20 cellular contexts compared by ENCODE assay signal in genomic region chr10:89981891-89982290, GRCh38.
DNase-seq lines count a peak whose midpoint lies in the region; ATAC-seq, FAIRE-seq and TF ChIP-seq lines count a peak whose summit lies in the region.
"Had no signal": no experiment of that assay in that cellular context is flagged by ENCODE, and none has a peak within 500 bp of the region (broad histone marks: within the 10 kb centered on the region; RNA-seq: fewer than 3 reads in every experiment).

No MANE protein-coding gene starts in this region.

- peak; percentile 35 for FAIRE-seq in endometrium (lab: Jason Lieb, UNC)
- FAIRE-seq: kidney had no signal

- TF ChIP-seq CTCF in left lung (IDR thresholded peaks at IDR 0.05), result no peak
- no peak for TF ChIP-seq CTCF in BE2C (IDR thresholded peaks at IDR 0.05; ENCODE audit: low read depth, low read length)

- no peaks in the 10 kb centered on the region for H3K4me1 ChIP-seq in left lung
- H3K4me1 ChIP-seq in BE2C, result no peaks in the 10 kb centered on the region
- H3K4me1 ChIP-seq: adrenal gland, transverse colon had no signal

- DNase-seq in EH (ENCODE audit: low read depth) (peak; percentile 33), RPMI7951 (ENCODE audit: low read depth) (peak; percentile 43), left lung (no peak), BE2C (no peak), SIG-M5 treated with dmso at 0.1 percent for 504 hours (lab: John Stamatoyannopoulos, UW; ENCODE audit: unreplicated experiment) (no peak)
- DNase-seq: activated CD4-positive, alpha-beta T cell treated with anti-CD3 and anti-CD28 coated beads, Interleukin-2, amount 10 ng/mL, durations not matched to agents 7 days and 5 days; activated CD8-positive, alpha-beta memory T cell treated with anti-CD3 and anti-CD28 coated beads, Interleukin-2, amount 10 ng/mL, durations not matched to agents 7 days and 5 days; activated naive CD4-positive, alpha-beta T cell treated with Interleukin-2 at 50 U/mL for 16 hours; activated T-cell treated with anti-CD3 and anti-CD28 coated beads, Interleukin-2, amount 50 U/mL, for 72 hours; adrenal gland; kidney; NCI-H1417 treated with DMSO at 0.1 percent for 48 hours; NCI-H2171; NCI-H526; stimulated activated CD8-positive, alpha-beta memory T cell treated with anti-CD3 and anti-CD28 coated beads, Interleukin-4, amount 100 ng/mL, for 48 hours; T-helper 17 cell; transverse colon had no signal

- H3K27me3 ChIP-seq in left lung (no peaks in the 10 kb centered on the region), BE2C (no peaks in the 10 kb centered on the region)
- H3K27me3 ChIP-seq: adrenal gland, transverse colon had no signal

- H3K9me3 ChIP-seq in left lung (no peaks in the 10 kb centered on the region), BE2C (no peaks in the 10 kb centered on the region)
- H3K9me3 ChIP-seq: adrenal gland, transverse colon had no signal

- no peak overlapping the region for H3K27ac ChIP-seq in left lung
- H3K27ac ChIP-seq: adrenal gland, transverse colon had no signal

- ATAC-seq in left lung, result peak; percentile 35
- ATAC-seq in HG03571 (IDR thresholded peaks at IDR 0.05; ENCODE audit: unreplicated experiment), result no peak
- no peak for ATAC-seq in HG02642 (IDR thresholded peaks at IDR 0.05; ENCODE audit: poor library complexity, unreplicated experiment)
- ATAC-seq: activated CD8-positive, alpha-beta memory T cell treated with anti-CD3 and anti-CD28 coated beads, Interleukin-2, amount 10 ng/mL, durations not matched to agents 7 days and 5 days; activated T-cell treated with anti-CD3 and anti-CD28 coated beads, Interleukin-2, amount 50 U/mL, for 72 hours; T-helper 17 cell had no signal

- no peaks in the 10 kb centered on the region for H3K36me3 ChIP-seq in left lung
- no peaks in the 10 kb centered on the region for H3K36me3 ChIP-seq in BE2C
- H3K36me3 ChIP-seq: adrenal gland, transverse colon had no signal

- H3K4me3 ChIP-seq in left lung (no peak overlapping the region), BE2C (ENCODE audit: low read depth, low read length) (no peak overlapping the region)
- H3K4me3 ChIP-seq: adrenal gland, transverse colon had no signal

- intact Hi-C loops in left lung (cut with DNase I), result no loop called here

Comparison
In these comparisons a context has a peak if more than half of its experiments do, and no peak if none do; other contexts are left out.
1. DNase-seq: peak in EH (single experiment) and RPMI7951 (single experiment); none in left lung (0 of 2), BE2C (single experiment) and SIG-M5 treated with dmso at 0.1 percent for 504 hours (single experiment).